ENCODE assay signal across 1 cellular context in genomic region chr20:5039255-5039657, GRCh38.
TF ChIP-seq lines count a peak whose summit lies in the region.

No MANE protein-coding gene starts in this region.

TF ChIP-seq in GM12878, 131 proteins besides CTCF, POLR2A, EP300 and RAD21 (continued from another document and continues in another):
- TF ChIP-seq ZBTB4 (CRISPR knock-in tag; IDR thresholded peaks at IDR 0.05) (no peak), MEF2A (IDR thresholded peaks at IDR 0.05; ENCODE audit: insufficient read depth, low read depth, low read length) (no peak), SMAD5 (IDR thresholded peaks at IDR 0.05; ENCODE audit: low read depth) (no peak), FOXK2 (IDR thresholded peaks at IDR 0.05) (no peak), ZNF384 (IDR thresholded peaks at IDR 0.05; ENCODE audit: borderline replicate concordance, low read depth, low read length) (peak; percentile 84), ESRRA (IDR thresholded peaks at IDR 0.05; ENCODE audit: low read length) (no peak), BHLHE40 (IDR thresholded peaks at IDR 0.05; ENCODE audit: borderline replicate concordance in 1 of 2, low read depth in 2 of 2, low read length in 1 of 2) (peak; percentile 96 to 99), NFXL1 (IDR thresholded peaks at IDR 0.05; ENCODE audit: borderline replicate concordance) (no peak), E2F8 (IDR thresholded peaks at IDR 0.05; ENCODE audit: low read depth, partially characterized antibody) (no peak), SREBF2 (IDR thresholded peaks at IDR 0.05; ENCODE audit: low read length) (no peak), KAT2A (conservative IDR thresholded peaks at IDR 0.05; ENCODE audit: control insufficient read depth, low read depth, low read length) (no peak), IRF3 (IDR thresholded peaks at IDR 0.05) (no peak), SMARCA5 (IDR thresholded peaks at IDR 0.05) (peak; percentile 91; the same call in 1 of the 2 replicates), CEBPB (IDR thresholded peaks at IDR 0.05; ENCODE audit: borderline replicate concordance in 1 of 2, low read depth in 2 of 2, low read length in 2 of 2) (no peak), CBX5 (IDR thresholded peaks at IDR 0.05; ENCODE audit: low read depth) (no peak), YY1 (IDR thresholded peaks at IDR 0.05; ENCODE audit: low read depth, low read length) (no peak), CBFB (IDR thresholded peaks at IDR 0.05; ENCODE audit: low read depth) (no peak), CHD1 (IDR thresholded peaks at IDR 0.05; ENCODE audit: low read depth, low read length) (no peak), HDGF (IDR thresholded peaks at IDR 0.05) (no peak), BMI1 (IDR thresholded peaks at IDR 0.05; ENCODE audit: borderline replicate concordance) (peak; percentile 56; the same call in 1 of the 2 replicates), ATF2 (IDR thresholded peaks at IDR 0.05; ENCODE audit: low read length) (peak; percentile 72), RELB (IDR thresholded peaks at IDR 0.05; ENCODE audit: low read depth) (peak; percentile 91), DPF2 (IDR thresholded peaks at IDR 0.05) (peak; percentile 90), SUZ12 (IDR thresholded peaks at IDR 0.05; ENCODE audit: unreplicated experiment) (no peak), SPI1 (IDR thresholded peaks at IDR 0.05; ENCODE audit: borderline replicate concordance, insufficient read depth, low read depth, low read length) (no peak), ZBTB33 (IDR thresholded peaks at IDR 0.05) (no peak), BACH1 (IDR thresholded peaks at IDR 0.05; ENCODE audit: borderline replicate concordance) (peak; percentile 69; the same call in 1 of the 2 replicates), MYC (IDR thresholded peaks at IDR 0.05; ENCODE audit: insufficient read depth, insufficient read length, insufficient replicate concordance, low read length, severe bottlenecking) (no peak), SKIL (IDR thresholded peaks at IDR 0.05; ENCODE audit: low read depth, poor library complexity, severe bottlenecking) (peak; percentile 92), POLR2AphosphoS2 (IDR thresholded peaks at IDR 0.05; ENCODE audit: low read depth, low read length) (no peak), NFIC (IDR thresholded peaks at IDR 0.05; ENCODE audit: low read depth, low read length) (peak; percentile 53; the same call in 1 of the 2 replicates), ZNF207 (IDR thresholded peaks at IDR 0.05; ENCODE audit: borderline replicate concordance) (peak; percentile 61), NKRF (conservative IDR thresholded peaks at IDR 0.05) (no peak), MLLT1 (IDR thresholded peaks at IDR 0.05) (peak; percentile 85; the same call in 1 of the 2 replicates), JUNB (IDR thresholded peaks at IDR 0.05) (peak; percentile 45), TBL1XR1 (IDR thresholded peaks at IDR 0.05; ENCODE audit: low read depth, low read length) (no peak), PRDM15 (CRISPR knock-in tag; IDR thresholded peaks at IDR 0.05) (no peak)
